In the genomic region with DNA sequence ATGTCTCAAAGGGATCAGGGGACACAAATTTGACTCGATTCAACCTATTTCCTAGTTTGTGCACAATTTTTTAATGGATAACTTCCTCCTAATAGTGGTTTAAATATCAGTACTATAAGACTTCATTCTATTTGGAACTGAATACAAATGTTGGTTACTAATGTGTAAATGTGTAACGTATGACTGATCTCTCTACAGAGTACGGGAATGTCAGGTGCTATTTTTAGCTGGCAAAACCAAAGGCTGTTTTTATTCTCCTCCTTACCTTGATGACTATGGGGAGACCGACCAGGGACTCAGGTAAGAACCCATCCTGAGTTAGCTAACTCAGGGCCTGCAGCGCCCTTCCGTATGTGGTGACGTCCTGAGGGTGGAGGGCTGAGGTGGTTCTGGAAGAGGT, we compare ENCODE assay signal across 17 cellular contexts. TPM values are rescaled to one million over a fixed set of nuclear protein-coding genes. Genes with fewer than 3 reads are reported as not detected.
DNase-seq lines count a peak whose midpoint lies in the region; ATAC-seq, FAIRE-seq and TF ChIP-seq lines count a peak whose summit lies in the region.
"Had no signal": no experiment of that assay in that cellular context is flagged by ENCODE, and none has a peak within 500 bp of the region (broad histone marks: within the 10 kb centered on the region; RNA-seq: fewer than 3 reads in every experiment).

No MANE protein-coding gene starts in this region.

- in situ Hi-C loops in GM13976 (cut with MboI; ENCODE audit: low sequenced_read_pairs, unreplicated experiment) = no loop called here

- H3K36me3 ChIP-seq in CD4-positive, CD25-positive, alpha-beta regulatory T cell (ENCODE audit: control insufficient read depth, insufficient read depth, low read length) = peaks cover 69% of the 10 kb centered on the region
- peaks cover 32% of the 10 kb centered on the region for H3K36me3 ChIP-seq in CD8-positive, alpha-beta T cell (ENCODE audit: insufficient read depth, low read length)
- H3K36me3 ChIP-seq in pancreas = peaks cover 0 to 54% (median 12%) of the 10 kb centered on the region in 3 donors

- H3K27ac Mint-ChIP-seq in CD4-positive, CD25-positive, alpha-beta regulatory T cell = peak overlapping the region; percentile 46 to 86 (median 80)
- H3K27ac Mint-ChIP-seq in CD8-positive, alpha-beta T cell = peak overlapping the region; percentile 52

- no peak overlapping the region for H3K4me3 ChIP-seq in CD4-positive, CD25-positive, alpha-beta regulatory T cell (ENCODE audit: low read depth, low read length)
- no peak overlapping the region for H3K4me3 ChIP-seq in CD8-positive, alpha-beta T cell (ENCODE audit: low read depth, low read length)
- H3K4me3 ChIP-seq in epithelial cell of proximal tubule (ENCODE audit: low read depth, low read length) (no peak overlapping the region), pancreas (no peak overlapping the region)
- H3K4me3 ChIP-seq: BLaER1 treated with 17β-estradiol and CSF1 and Interleukin-3, amounts not matched to agents 10 nM and 100 nM; Peyer's patch had no signal

- intact Hi-C loops in CD8-positive, alpha-beta T cell (cut with DNase I, micrococcal nuclease) = no loop called here
- intact Hi-C loops in pancreas (cut with DNase I) = no loop called here

- WGBS in pancreas, 2 donors = 60 to 61% methylated on average over 7 of the region's 7 CpGs

- POLR2A ChIA-PET in CD8-positive, alpha-beta T cell (lab: Charles Lee) = interaction anchor here (1.0 to 1.4 kb wide), 3 partner anchors 10 to 202 kb away, joined by 3 to 5 read pairs (median 3); no protein-coding TSS in a partner anchor

- H3K27me3 Mint-ChIP-seq in CD4-positive, CD25-positive, alpha-beta regulatory T cell = peaks cover 4% of the 10 kb centered on the region
- no peaks in the 10 kb centered on the region for H3K27me3 Mint-ChIP-seq in CD8-positive, alpha-beta T cell (ENCODE audit: low read depth)

- H3K4me3 Mint-ChIP-seq in CD4-positive, CD25-positive, alpha-beta regulatory T cell = no peak overlapping the region
- H3K4me3 Mint-ChIP-seq in CD8-positive, alpha-beta T cell = no peak overlapping the region

- FAIRE-seq in pancreas (lab: Jason Lieb, UNC) = no peak
- FAIRE-seq: H54 had no signal

- no peak for TF ChIP-seq CTCF in CD8-positive, alpha-beta T cell (IDR thresholded peaks at IDR 0.05)
- TF ChIP-seq CTCF in epithelial cell of proximal tubule (conservative IDR thresholded peaks at IDR 0.05; ENCODE audit: low read depth, low read length) = no peak
- TF ChIP-seq CTCF in pancreas (IDR thresholded peaks at IDR 0.05) = no peak
- TF ChIP-seq CTCF in GM13976 (IDR thresholded peaks at IDR 0.05; ENCODE audit: borderline replicate concordance, control extremely low read depth, extremely low read depth, insufficient read depth, missing control alignments) = no peak

- H3K4me1 Mint-ChIP-seq in CD4-positive, CD25-positive, alpha-beta regulatory T cell = peaks cover 16 to 43% (median 24%) of the 10 kb centered on the region in 4 donors
- H3K4me1 Mint-ChIP-seq in CD8-positive, alpha-beta T cell (ENCODE audit: low read depth) = peaks cover 37% of the 10 kb centered on the region

- H3K9me3 ChIP-seq in CD4-positive, CD25-positive, alpha-beta regulatory T cell (ENCODE audit: control insufficient read depth in 2 of 2, low read length in 2 of 2) = no peaks in the 10 kb centered on the region
- no peaks in the 10 kb centered on the region for H3K9me3 ChIP-seq in CD8-positive, alpha-beta T cell (ENCODE audit: low read length)
- no peaks in the 10 kb centered on the region for H3K9me3 ChIP-seq in pancreas
- H3K9me3 ChIP-seq: Peyer's patch had no signal

- DNase-seq in CD4-positive, CD25-positive, alpha-beta regulatory T cell = no peak
- DNase-seq in CD8-positive, alpha-beta T cell = no peak
- peak; percentile 33 for DNase-seq in epithelial cell of proximal tubule (ENCODE audit: low read depth)
- no peak for DNase-seq in pancreas
- DNase-seq in LoVo (ENCODE audit: low spot score) = no peak
- no peak for DNase-seq in SIG-M5 treated with dmso at 0.1 percent for 504 hours (lab: John Stamatoyannopoulos, UW; ENCODE audit: unreplicated experiment)
- DNase-seq in GM13976 (ENCODE audit: low spot score) = no peak
- DNase-seq: COR-L47, NCI-H1436 treated with DMSO at 0.1 percent for 48 hours, NCI-H2081, NCI-H510A treated with DMSO at 0.1 percent for 48 hours, SHP77 had no signal

- CTCF ChIA-PET in CD8-positive, alpha-beta T cell (lab: Charles Lee) = interaction anchor here (1.0 kb wide), 1 partner anchor 27 kb away, joined by 3 read pairs; no protein-coding TSS in a partner anchor

- no peak overlapping the region for H3K27ac ChIP-seq in CD4-positive, CD25-positive, alpha-beta regulatory T cell (ENCODE audit: insufficient read depth, low read length, poor library complexity, severe bottlenecking)
- no peak overlapping the region for H3K27ac ChIP-seq in CD8-positive, alpha-beta T cell (ENCODE audit: low read depth, low read length)
- H3K27ac ChIP-seq in pancreas = peak overlapping the region in 3 of 4 donors; percentile 5 to 50 (median 12)
- H3K27ac ChIP-seq: BLaER1 treated with 17β-estradiol and CSF1 and Interleukin-3, amounts not matched to agents 10 nM and 100 nM; Peyer's patch had no signal

- H3K36me3 Mint-ChIP-seq in CD4-positive, CD25-positive, alpha-beta regulatory T cell = peaks cover 56% of the 10 kb centered on the region
- H3K36me3 Mint-ChIP-seq in CD8-positive, alpha-beta T cell = peaks cover 81% of the 10 kb centered on the region

- ATAC-seq in CD4-positive, CD25-positive, alpha-beta regulatory T cell (ENCODE audit: low read depth in 2 of 2) = no peak
- no peak for ATAC-seq in CD8-positive, alpha-beta T cell
- ATAC-seq in pancreas = peak in 3 of 4 donors; percentile 29 to 76 (median 59)
- ATAC-seq in HG02678 (IDR thresholded peaks at IDR 0.05; ENCODE audit: unreplicated experiment) = no peak

- H3K4me1 ChIP-seq in CD4-positive, CD25-positive, alpha-beta regulatory T cell (ENCODE audit: control insufficient read depth, insufficient read depth, low read length, poor library complexity, severe bottlenecking) = peaks cover 10% of the 10 kb centered on the region
- peaks cover 36% of the 10 kb centered on the region for H3K4me1 ChIP-seq in CD8-positive, alpha-beta T cell (ENCODE audit: insufficient read depth, low read length)
- peaks cover 0 to 5% (median 2%) of the 10 kb centered on the region in 3 donors for H3K4me1 ChIP-seq in pancreas
- H3K4me1 ChIP-seq: Peyer's patch had no signal

- no peaks in the 10 kb centered on the region for H3K9me3 Mint-ChIP-seq in CD4-positive, CD25-positive, alpha-beta regulatory T cell
- H3K9me3 Mint-ChIP-seq in CD8-positive, alpha-beta T cell = no peaks in the 10 kb centered on the region

- no peaks in the 10 kb centered on the region for H3K27me3 ChIP-seq in CD4-positive, CD25-positive, alpha-beta regulatory T cell (ENCODE audit: control insufficient read depth, insufficient read depth, low read length)
- no peaks in the 10 kb centered on the region for H3K27me3 ChIP-seq in CD8-positive, alpha-beta T cell (ENCODE audit: insufficient read depth, low read length)
- H3K27me3 ChIP-seq in pancreas = no peaks in the 10 kb centered on the region
- H3K27me3 ChIP-seq: BLaER1 treated with 17β-estradiol and CSF1 and Interleukin-3, amounts not matched to agents 10 nM and 100 nM; Peyer's patch had no signal

RNA-seq across cellular contexts. Expression of a gene that starts 33.0 kb away (rescaled TPM):
- not detected for total RNA-seq in CD4-positive, CD25-positive, alpha-beta regulatory T cell
- under 1 TPM in 3 of 4 donors, not detected in 1; 0.07 to 0.29 (median 0.18) TPM for polyA plus RNA-seq in CD4-positive, CD25-positive, alpha-beta regulatory T cell
- not detected for total RNA-seq in CD8-positive, alpha-beta T cell
- total RNA-seq in epithelial cell of proximal tubule (0.07 and 1.6 TPM in 2 replicates), pancreas (1 to 10 TPM in 5 of 6 donors, under 1 TPM in 1; 0.83 to 2.2 (median 1.7) TPM)
- under 1 TPM; 0.34 to 0.75 TPM for polyA plus RNA-seq in pancreas
- total RNA-seq: HT-29 had no signal

RNA-seq across cellular contexts. Expression of a gene that starts 56.5 kb away (rescaled TPM):
- 89.2 TPM for total RNA-seq in CD4-positive, CD25-positive, alpha-beta regulatory T cell
- 100 to 1,000 TPM; 117 to 136 (median 134) TPM for polyA plus RNA-seq in CD4-positive, CD25-positive, alpha-beta regulatory T cell
- 10 to 100 TPM; 70.5 to 74.1 TPM for total RNA-seq in CD8-positive, alpha-beta T cell
- total RNA-seq in epithelial cell of proximal tubule = 25.4 and 49.0 TPM in 2 replicates
- 10 to 100 TPM in 1 of 6 donors, 1 to 10 TPM in 5; 5.1 to 11.2 (median 8.8) TPM for total RNA-seq in pancreas
- 10 to 100 TPM; 16.0 to 35.4 TPM for polyA plus RNA-seq in pancreas

Comparison
In these comparisons a context has a peak if more than half of its experiments do, and no peak if none do; other contexts are left out.
1. ATAC-seq: peak in pancreas (3 of 4); none in CD4-positive, CD25-positive, alpha-beta regulatory T cell (0 of 2), CD8-positive, alpha-beta T cell (single experiment) and HG02678 (single experiment).
2. H3K27ac ChIP-seq: peak in pancreas (3 of 4); none in CD4-positive, CD25-positive, alpha-beta regulatory T cell (single experiment) and CD8-positive, alpha-beta T cell (single experiment).